In genomic region chr3:111978833-111979688, GRCh38 we compare ENCODE assay signal across 8 cellular contexts. TPM values are rescaled to one million over a fixed set of nuclear protein-coding genes. Genes with fewer than 3 reads are reported as not detected.
DNase-seq lines count a peak whose midpoint lies in the region; ATAC-seq, FAIRE-seq and TF ChIP-seq lines count a peak whose summit lies in the region.

Gene ABHD10, plus strand, starts transcription at chr3:111979026. Its CDS starts 36 bp downstream, at chr3:111979062.

- peak within 1 kb of the TSS; percentile 81 for H3K4me3 Mint-ChIP-seq in activated naive CD8-positive, alpha-beta T cell treated with anti-CD3 and anti-CD28 coated beads, Interleukin-2, amount 10 ng/mL, durations not matched to agents 7 days and 5 days

- TF ChIP-seq CTCF in GM10248 (IDR thresholded peaks at IDR 0.05; ENCODE audit: control extremely low read depth, extremely low read depth, low read depth, missing control alignments) (no peak), SU-DHL-6 (IDR thresholded peaks at IDR 0.05; ENCODE audit: insufficient read depth, low read length, poor library complexity, severe bottlenecking) (no peak), pancreas (IDR thresholded peaks at IDR 0.05) (no peak), tibial artery (IDR thresholded peaks at IDR 0.05) (no peak)

- H3K4me1 ChIP-seq in pancreas (peaks cover 0 to 33% (median 30%) of the 10 kb centered on the region in 3 donors), tibial artery (peaks cover 0 to 28% (median 14%) of the 10 kb centered on the region in 4 donors)

- DNase-seq in GM10248 (ENCODE audit: extremely low spot score), result peak; percentile 92
- peak; percentile 95 for DNase-seq in NCI-H1092 treated with DMSO at 0.1 percent for 48 hours (lab: John Stamatoyannopoulos, UW)
- peak; percentile 95 for DNase-seq in activated naive CD8-positive, alpha-beta T cell treated with anti-CD3 and anti-CD28 coated beads, Interleukin-2, amount 10 ng/mL, durations not matched to agents 7 days and 5 days
- peak; percentile 99 for DNase-seq in Right ventricle myocardium superior
- DNase-seq in pancreas, result peak; percentile 95 to 100 (median 97)
- DNase-seq in tibial artery, result peak; percentile 97 to 98

- peak within 1 kb of the TSS; percentile 98 for H2AFZ ChIP-seq in SU-DHL-6 (ENCODE audit: low read depth, low read length, severe bottlenecking)

- peaks cover 16% of the 10 kb centered on the region for H3K36me3 Mint-ChIP-seq in activated naive CD8-positive, alpha-beta T cell treated with anti-CD3 and anti-CD28 coated beads, Interleukin-2, amount 10 ng/mL, durations not matched to agents 7 days and 5 days

- H3K9ac ChIP-seq in SU-DHL-6 (ENCODE audit: low read length), result peak within 1 kb of the TSS; percentile 68

- peak within 1 kb of the TSS; percentile 98 for H3K4me2 ChIP-seq in SU-DHL-6 (ENCODE audit: low read depth, low read length, poor library complexity, severe bottlenecking)

- H3K27me3 ChIP-seq in SU-DHL-6 (ENCODE audit: low read length), result no peaks in the 10 kb centered on the region
- no peaks in the 10 kb centered on the region for H3K27me3 ChIP-seq in pancreas
- no peaks in the 10 kb centered on the region for H3K27me3 ChIP-seq in tibial artery

- H3K9me3 Mint-ChIP-seq in activated naive CD8-positive, alpha-beta T cell treated with anti-CD3 and anti-CD28 coated beads, Interleukin-2, amount 10 ng/mL, durations not matched to agents 7 days and 5 days, result no peaks in the 10 kb centered on the region

- peaks cover 11% of the 10 kb centered on the region; the same call in 1 of the 2 replicates for H3K36me3 ChIP-seq in SU-DHL-6 (ENCODE audit: low read length)
- no peaks in the 10 kb centered on the region for H3K36me3 ChIP-seq in pancreas
- peaks cover 6 to 13% (median 10%) of the 10 kb centered on the region in 3 donors for H3K36me3 ChIP-seq in tibial artery

- intact Hi-C loops in Right ventricle myocardium superior (cut with DNase I), result no loop called here
- intact Hi-C loops in pancreas (cut with DNase I), result no loop called here
- intact Hi-C loops in tibial artery (cut with DNase I; ENCODE audit: low total_unique reads), result no loop called here

- H3K4me3 ChIP-seq in SU-DHL-6 (ENCODE audit: insufficient read depth, low read length, poor library complexity, severe bottlenecking), result peak within 1 kb of the TSS; percentile 75
- peak within 1 kb of the TSS; percentile 68 to 90 (median 82) for H3K4me3 ChIP-seq in pancreas
- peak within 1 kb of the TSS; percentile 72 to 86 for H3K4me3 ChIP-seq in tibial artery

- H3K9me3 ChIP-seq in SU-DHL-6 (ENCODE audit: insufficient read depth, low read length), result no peaks in the 10 kb centered on the region
- H3K9me3 ChIP-seq in pancreas, result no peaks in the 10 kb centered on the region
- H3K9me3 ChIP-seq in tibial artery, result no peaks in the 10 kb centered on the region

- peaks cover 28% of the 10 kb centered on the region for H3K4me1 Mint-ChIP-seq in activated naive CD8-positive, alpha-beta T cell treated with anti-CD3 and anti-CD28 coated beads, Interleukin-2, amount 10 ng/mL, durations not matched to agents 7 days and 5 days

- peak; percentile 81 for FAIRE-seq in pancreas (lab: Jason Lieb, UNC)

- peaks cover 10% of the 10 kb centered on the region; the same call in 1 of the 2 replicates for H3F3A ChIP-seq in SU-DHL-6 (ENCODE audit: insufficient read depth)

- H3K27me3 Mint-ChIP-seq in activated naive CD8-positive, alpha-beta T cell treated with anti-CD3 and anti-CD28 coated beads, Interleukin-2, amount 10 ng/mL, durations not matched to agents 7 days and 5 days, result peaks cover 5% of the 10 kb centered on the region

- peak within 1 kb of the TSS; percentile 91 for H3K27ac Mint-ChIP-seq in activated naive CD8-positive, alpha-beta T cell treated with anti-CD3 and anti-CD28 coated beads, Interleukin-2, amount 10 ng/mL, durations not matched to agents 7 days and 5 days

- WGBS in pancreas, 2 donors, result 0% methylated on average over 50 of the region's 50 CpGs

- POLR2A ChIA-PET in GM10248 (lab: Yijun Ruan, JAX), result interaction anchor here (0.6 to 1.4 kb wide), 4 partner anchors 10 to 16 kb away, joined by 3 read pairs; no protein-coding TSS in a partner anchor
- POLR2A ChIA-PET in activated naive CD8-positive, alpha-beta T cell treated with anti-CD3 and anti-CD28 coated beads, Interleukin-2, amount 10 ng/mL, durations not matched to agents 7 days and 5 days (lab: Charles Lee), result interaction anchor here (0.7 to 2.4 kb wide), 22 partner anchors 10 to 1535 kb away, joined by 3 to 11 read pairs (median 4); partner anchors contain the start of genes ATG3, CD96 and SLC35A5

- H4K20me1 ChIP-seq in SU-DHL-6 (ENCODE audit: low read depth, low read length), result no peaks in the 10 kb centered on the region

- no peaks in the 10 kb centered on the region for H3K9me2 ChIP-seq in SU-DHL-6 (replicated peaks; ENCODE audit: insufficient read depth, low read length)

- peaks cover 47% of the 10 kb centered on the region for H3K79me2 ChIP-seq in SU-DHL-6 (ENCODE audit: insufficient read depth, low read length)

- ATAC-seq in HG02610 (IDR thresholded peaks at IDR 0.05; ENCODE audit: unreplicated experiment), result peak; percentile 96
- peak; percentile 97 for ATAC-seq in activated naive CD8-positive, alpha-beta T cell treated with anti-CD3 and anti-CD28 coated beads, Interleukin-2, amount 10 ng/mL, durations not matched to agents 7 days and 5 days (ENCODE audit: low read depth)
- ATAC-seq in Right ventricle myocardium superior (ENCODE audit: poor library complexity), result peak; percentile 98
- peak; percentile 95 to 99 (median 98) for ATAC-seq in pancreas

- CTCF ChIA-PET in GM10248 (lab: Yijun Ruan, JAX), result interaction anchor here (0.8 to 6.6 kb wide), 11 partner anchors 10 to 309 kb away, joined by 3 to 74 read pairs (median 7); partner anchors contain the start of gene TAGLN3

- peak within 1 kb of the TSS; percentile 59 for H3K27ac ChIP-seq in SU-DHL-6 (ENCODE audit: low read depth, low read length)
- peak within 1 kb of the TSS; percentile 62 to 80 (median 74) for H3K27ac ChIP-seq in pancreas
- H3K27ac ChIP-seq in tibial artery, result peak within 1 kb of the TSS; percentile 82 to 86

RNA-seq across cellular contexts. Expression of gene ABHD10, which starts in this region (rescaled TPM):
- total RNA-seq in activated naive CD8-positive, alpha-beta T cell treated with anti-CD3 and anti-CD28 coated beads, Interleukin-2, amount 10 ng/mL, durations not matched to agents 7 days and 5 days, result 10 to 100 TPM; 39.4 to 40.4 TPM
- total RNA-seq in Right ventricle myocardium superior (59.0 TPM), pancreas (10 to 100 TPM; 10.3 to 15.4 (median 13.0) TPM)
- 10 to 100 TPM; 14.5 to 19.5 TPM for polyA plus RNA-seq in pancreas

Comparison
In these comparisons a context has a peak if more than half of its experiments do, and no peak if none do; other contexts are left out.
1. Peak in every context shown above with its lines: DNase-seq, ATAC-seq, H3K4me3 ChIP-seq and H3K27ac ChIP-seq.